Comparison of ENCODE assay signal across 1 cellular context in genomic region chr1:204127597-204128242, GRCh38.
TF ChIP-seq lines count a peak whose summit lies in the region.

No MANE protein-coding gene starts in this region.

TF ChIP-seq in K562, 482 proteins besides CTCF, POLR2A, EP300 and RAD21:
- no peak for TF ChIP-seq CUX1 (CRISPR knock-in tag; IDR thresholded peaks at IDR 0.05)
- TF ChIP-seq NFE2 (IDR thresholded peaks at IDR 0.05; ENCODE audit: low read depth) = no peak
- no peak for TF ChIP-seq ESRRB (CRISPR knock-in tag; IDR thresholded peaks at IDR 0.05; ENCODE audit: borderline replicate concordance)
- TF ChIP-seq ZNF174 (CRISPR knock-in tag; IDR thresholded peaks at IDR 0.05) = no peak
- TF ChIP-seq NFXL1 (CRISPR knock-in tag; IDR thresholded peaks at IDR 0.05) = no peak
- no peak for TF ChIP-seq CSDE1 (IDR thresholded peaks at IDR 0.05)
- TF ChIP-seq NFIC (IDR thresholded peaks at IDR 0.05) = peak; percentile 90
- 0 out of 2 replicates have a peak, but pooled peaks have one; percentile 34 for TF ChIP-seq PKNOX1 (IDR thresholded peaks at IDR 0.05)
- TF ChIP-seq SMARCC2 (IDR thresholded peaks at IDR 0.05; ENCODE audit: low read depth) = no peak
- no peak for TF ChIP-seq MYBL2 (IDR thresholded peaks at IDR 0.05; ENCODE audit: low read depth)
- no peak for TF ChIP-seq MYBL2 (CRISPR knock-in tag; IDR thresholded peaks at IDR 0.05; ENCODE audit: borderline replicate concordance)
- no peak for TF ChIP-seq IFI16 (CRISPR knock-in tag; IDR thresholded peaks at IDR 0.05)
- peak; percentile 72 for TF ChIP-seq DEAF1 (CRISPR knock-in tag; IDR thresholded peaks at IDR 0.05)
- TF ChIP-seq XRCC5 (IDR thresholded peaks at IDR 0.05; ENCODE audit: low read depth, low read length) = peak; percentile 39; the same call in 1 of the 2 replicates
- peak; percentile 44; the same call in 1 of the 2 replicates for TF ChIP-seq KLF16 (IDR thresholded peaks at IDR 0.05)
- no peak for TF ChIP-seq GATA2 (CRISPR knock-in tag; IDR thresholded peaks at IDR 0.05)
- peak; percentile 35; the same call in 1 of the 2 replicates for TF ChIP-seq BHLHE40 (IDR thresholded peaks at IDR 0.05; ENCODE audit: low read length)
- TF ChIP-seq STAG1 (CRISPR knock-in tag; IDR thresholded peaks at IDR 0.05; ENCODE audit: borderline replicate concordance) = peak; percentile 61; the same call in 1 of the 2 replicates
- TF ChIP-seq RFX5 (IDR thresholded peaks at IDR 0.05; ENCODE audit: low read depth, low read length) = no peak
- TF ChIP-seq RBM14 (IDR thresholded peaks at IDR 0.05; ENCODE audit: borderline replicate concordance, insufficient read depth, low read depth, low read length) = no peak
- TF ChIP-seq VEZF1 (CRISPR knock-in tag; IDR thresholded peaks at IDR 0.05) = peak; percentile 2; the same call in 1 of the 2 replicates
- peak; percentile 45; the same call in 1 of the 2 replicates for TF ChIP-seq NFIX (CRISPR knock-in tag; IDR thresholded peaks at IDR 0.05; ENCODE audit: low read depth)
- peak; percentile 69; the same call in 1 of the 2 replicates for TF ChIP-seq SMC3 (conservative IDR thresholded peaks at IDR 0.05; ENCODE audit: insufficient read depth, low read depth, low read length)
- no peak for TF ChIP-seq SIX5 (IDR thresholded peaks at IDR 0.05; ENCODE audit: borderline replicate concordance in 1 of 2, insufficient read depth in 1 of 2, low read depth in 1 of 2, low read length in 2 of 2)
- no peak for TF ChIP-seq ZNF175 (CRISPR knock-in tag; IDR thresholded peaks at IDR 0.05; ENCODE audit: low read depth)
- no peak for TF ChIP-seq ZNF551 (CRISPR knock-in tag; IDR thresholded peaks at IDR 0.05)
- no peak for TF ChIP-seq TSC22D4 (tag; IDR thresholded peaks at IDR 0.05)
